Comparison of ENCODE assay signal across 8 cellular contexts in genomic region chr4:76993787-76994641, GRCh38. TPM values are rescaled to one million over a fixed set of nuclear protein-coding genes. Genes with fewer than 3 reads are reported as not detected.
DNase-seq lines count a peak whose midpoint lies in the region; ATAC-seq and TF ChIP-seq lines count a peak whose summit lies in the region.

No MANE protein-coding gene starts in this region.

- intact Hi-C loops in naive thymus-derived CD4-positive, alpha-beta T cell (cut with micrococcal nuclease), result loop anchor here (1.0 to 10.0 kb wide), 12 partner anchors 12 to 1479 kb away; partner anchors contain the start of genes CCNG2 (in 1 of the 2), RCHY1 (in 1 of the 2) and THAP6 (in 1 of the 2)

- H4K20me1 ChIP-seq in Loucy (ENCODE audit: insufficient read depth, low read length, poor library complexity, severe bottlenecking), result no peaks in the 10 kb centered on the region

- H3K79me2 ChIP-seq in Loucy (ENCODE audit: insufficient read depth, low read length), result peaks cover 32% of the 10 kb centered on the region; the same call in 1 of the 2 replicates

- no peak overlapping the region for H3K9ac ChIP-seq in Loucy (ENCODE audit: low read depth, low read length, poor library complexity, severe bottlenecking)

- peaks cover 56% of the 10 kb centered on the region for H3K36me3 Mint-ChIP-seq in activated CD8-positive, alpha-beta T cell treated with anti-CD3 and anti-CD28 coated beads, Interleukin-2, amount 10 ng/mL, durations not matched to agents 7 days and 5 days (ENCODE audit: low read depth)
- H3K36me3 Mint-ChIP-seq in naive thymus-derived CD4-positive, alpha-beta T cell, result peaks cover 0 to 30% (median 17%) of the 10 kb centered on the region in 5 donors

- H3K4me1 Mint-ChIP-seq in activated CD8-positive, alpha-beta T cell treated with anti-CD3 and anti-CD28 coated beads, Interleukin-2, amount 10 ng/mL, durations not matched to agents 7 days and 5 days (ENCODE audit: low read depth), result peaks cover 60% of the 10 kb centered on the region
- peaks cover 39 to 84% (median 59%) of the 10 kb centered on the region in 7 donors for H3K4me1 Mint-ChIP-seq in naive thymus-derived CD4-positive, alpha-beta T cell

- no peak for TF ChIP-seq CTCF in Loucy (conservative IDR thresholded peaks at IDR 0.05; ENCODE audit: low read length)

- H3K4me1 ChIP-seq in Loucy (ENCODE audit: insufficient read depth, low read length, poor library complexity, severe bottlenecking), result peaks cover 36% of the 10 kb centered on the region
- H3K4me1 ChIP-seq in naive thymus-derived CD4-positive, alpha-beta T cell (ENCODE audit: control insufficient read depth in 2 of 2, insufficient read depth in 2 of 2, low read length in 2 of 2), result peaks cover 28 to 50% of the 10 kb centered on the region in 2 donors

- DNase-seq in DMS79 treated with DMSO at 0.1 percent for 48 hours (lab: John Stamatoyannopoulos, UW) (peak; percentile 86), GF-D8 (lab: John Stamatoyannopoulos, UW) (no peak), MG63 (no peak)
- peak; percentile 82 for DNase-seq in activated CD8-positive, alpha-beta T cell treated with anti-CD3 and anti-CD28 coated beads, Interleukin-2, amount 10 ng/mL, durations not matched to agents 7 days and 5 days
- DNase-seq in naive thymus-derived CD4-positive, alpha-beta T cell, result peak in 8 of 9 donors; percentile 42 to 90 (median 86)
- no peak for DNase-seq in NK-92 treated with Interleukin-12 subunit alpha and Interleukin-12 subunit beta, amount 100 ng/mL, for 24 hours (lab: John Stamatoyannopoulos, UW)

- peak overlapping the region; percentile 81 for H3K27ac Mint-ChIP-seq in activated CD8-positive, alpha-beta T cell treated with anti-CD3 and anti-CD28 coated beads, Interleukin-2, amount 10 ng/mL, durations not matched to agents 7 days and 5 days
- H3K27ac Mint-ChIP-seq in naive thymus-derived CD4-positive, alpha-beta T cell, result peak overlapping the region; percentile 73 to 97 (median 84)

- H3K9me3 ChIP-seq in Loucy (ENCODE audit: insufficient read depth, low read depth, low read length) (no peaks in the 10 kb centered on the region), MG63 (no peaks in the 10 kb centered on the region)
- H3K9me3 ChIP-seq in naive thymus-derived CD4-positive, alpha-beta T cell (ENCODE audit: control insufficient read depth in 2 of 3, low read length in 3 of 3), result no peaks in the 10 kb centered on the region

- peak overlapping the region; percentile 49 for H3K4me3 Mint-ChIP-seq in activated CD8-positive, alpha-beta T cell treated with anti-CD3 and anti-CD28 coated beads, Interleukin-2, amount 10 ng/mL, durations not matched to agents 7 days and 5 days
- H3K4me3 Mint-ChIP-seq in naive thymus-derived CD4-positive, alpha-beta T cell, result peak overlapping the region; percentile 56 to 94 (median 79)

- H3K9me2 ChIP-seq in Loucy (replicated peaks; ENCODE audit: low read depth, low read length), result no peaks in the 10 kb centered on the region

- H3K27me3 ChIP-seq in Loucy (ENCODE audit: insufficient read depth, low read length, poor library complexity, severe bottlenecking) (no peaks in the 10 kb centered on the region), MG63 (no peaks in the 10 kb centered on the region)
- H3K27me3 ChIP-seq in naive thymus-derived CD4-positive, alpha-beta T cell (ENCODE audit: control insufficient read depth in 2 of 2, insufficient read depth in 2 of 2, low read length in 2 of 2), result no peaks in the 10 kb centered on the region

- POLR2A ChIA-PET in activated CD8-positive, alpha-beta T cell treated with anti-CD3 and anti-CD28 coated beads, Interleukin-2, amount 10 ng/mL, durations not matched to agents 7 days and 5 days (lab: Charles Lee), result interaction anchor here (0.7 to 1.6 kb wide), 2 partner anchors 45 to 358 kb away, joined by 3 to 4 read pairs; partner anchors contain the start of gene SEPTIN11
- POLR2A ChIA-PET in naive thymus-derived CD4-positive, alpha-beta T cell (lab: Charles Lee), result interaction anchor here (0.5 to 4.6 kb wide), 14 partner anchors 10 to 779 kb away, joined by 3 to 62 read pairs (median 4); partner anchors contain the start of genes CCNG2 and CCNI

- H3K4me3 ChIP-seq in Loucy (ENCODE audit: low read length, poor library complexity, severe bottlenecking), result no peak overlapping the region
- peak overlapping the region; percentile 52 for H3K4me3 ChIP-seq in naive thymus-derived CD4-positive, alpha-beta T cell (ENCODE audit: low read length)
- no peak overlapping the region for H3K4me3 ChIP-seq in MG63

- H3K27ac ChIP-seq in naive thymus-derived CD4-positive, alpha-beta T cell (ENCODE audit: low read depth, low read length), result peak overlapping the region; percentile 19

- H3K4me2 ChIP-seq in Loucy (ENCODE audit: low read depth, low read length, poor library complexity, severe bottlenecking), result peak overlapping the region; percentile 36

- no peak overlapping the region for H2AFZ ChIP-seq in Loucy (ENCODE audit: low read length)

- peaks cover 2% of the 10 kb centered on the region for H3K27me3 Mint-ChIP-seq in activated CD8-positive, alpha-beta T cell treated with anti-CD3 and anti-CD28 coated beads, Interleukin-2, amount 10 ng/mL, durations not matched to agents 7 days and 5 days (ENCODE audit: low read depth)
- H3K27me3 Mint-ChIP-seq in naive thymus-derived CD4-positive, alpha-beta T cell, result peaks cover 0 to 27% (median 0%) of the 10 kb centered on the region in 5 donors

- peak; percentile 70 for ATAC-seq in GM21528 (IDR thresholded peaks at IDR 0.05; ENCODE audit: low FRiP score, unreplicated experiment)
- ATAC-seq in activated CD8-positive, alpha-beta T cell treated with anti-CD3 and anti-CD28 coated beads, Interleukin-2, amount 10 ng/mL, durations not matched to agents 7 days and 5 days, result peak; percentile 73
- ATAC-seq in naive thymus-derived CD4-positive, alpha-beta T cell, result peak; percentile 82

- CTCF ChIA-PET in activated CD8-positive, alpha-beta T cell treated with anti-CD3 and anti-CD28 coated beads, Interleukin-2, amount 10 ng/mL, durations not matched to agents 7 days and 5 days (lab: Charles Lee), result interaction anchor here (1.2 to 3.1 kb wide), 6 partner anchors 7 to 209 kb away, joined by 3 to 19 read pairs (median 8); no protein-coding TSS in a partner anchor
- CTCF ChIA-PET in naive thymus-derived CD4-positive, alpha-beta T cell (lab: Charles Lee), result interaction anchor here (0.5 to 1.7 kb wide), 14 partner anchors 10 to 638 kb away, joined by 3 to 6 read pairs (median 3); no protein-coding TSS in a partner anchor

- H3F3A ChIP-seq in Loucy (ENCODE audit: low read depth), result no peaks in the 10 kb centered on the region

- H3K36me3 ChIP-seq in Loucy (ENCODE audit: insufficient read depth, low read length) (peaks cover 24% of the 10 kb centered on the region; the same call in 1 of the 2 replicates), MG63 (peaks cover 16% of the 10 kb centered on the region)
- no peaks in the 10 kb centered on the region for H3K36me3 ChIP-seq in naive thymus-derived CD4-positive, alpha-beta T cell (ENCODE audit: control insufficient read depth in 2 of 3, insufficient read depth in 3 of 3, low read length in 3 of 3)

- H3K9me3 Mint-ChIP-seq in activated CD8-positive, alpha-beta T cell treated with anti-CD3 and anti-CD28 coated beads, Interleukin-2, amount 10 ng/mL, durations not matched to agents 7 days and 5 days (ENCODE audit: insufficient read depth), result peaks cover 12% of the 10 kb centered on the region
- peaks cover 0 to 6% (median 0%) of the 10 kb centered on the region in 11 donors for H3K9me3 Mint-ChIP-seq in naive thymus-derived CD4-positive, alpha-beta T cell

RNA-seq across cellular contexts. Expression of gene SEPTIN11, which starts 44.5 kb away (rescaled TPM):
- 10 to 100 TPM; 67.0 to 77.4 TPM for total RNA-seq in activated CD8-positive, alpha-beta T cell treated with anti-CD3 and anti-CD28 coated beads, Interleukin-2, amount 10 ng/mL, durations not matched to agents 7 days and 5 days
- 10 to 100 TPM; 12.2 to 29.3 (median 20.3) TPM for total RNA-seq in naive thymus-derived CD4-positive, alpha-beta T cell
- polyA plus RNA-seq in naive thymus-derived CD4-positive, alpha-beta T cell, result 10 to 100 TPM in 1 of 2 donors, 1 to 10 TPM in 1; 9.2 to 16.3 TPM
- 20.5 and 23.0 TPM in 2 replicates for total RNA-seq in MG63 (2014; rRNA removed; shearing (Covaris generic); ENCODE audit: low replicate concordance)

Comparison
In these comparisons a context has a peak if more than half of its experiments do, and no peak if none do; other contexts are left out.
1. DNase-seq: peak in DMS79 treated with DMSO at 0.1 percent for 48 hours (single experiment), activated CD8-positive, alpha-beta T cell treated with anti-CD3 and anti-CD28 coated beads, Interleukin-2, amount 10 ng/mL, durations not matched to agents 7 days and 5 days (single experiment) and naive thymus-derived CD4-positive, alpha-beta T cell (8 of 9); none in NK-92 treated with Interleukin-12 subunit alpha and Interleukin-12 subunit beta, amount 100 ng/mL, for 24 hours (single experiment), GF-D8 (single experiment) and MG63 (single experiment).
2. Peak in every context shown above with its lines, with median percentiles within 50 percentile points of each other: ATAC-seq.